23 cellular contexts compared by ENCODE assay signal in the genomic region with DNA sequence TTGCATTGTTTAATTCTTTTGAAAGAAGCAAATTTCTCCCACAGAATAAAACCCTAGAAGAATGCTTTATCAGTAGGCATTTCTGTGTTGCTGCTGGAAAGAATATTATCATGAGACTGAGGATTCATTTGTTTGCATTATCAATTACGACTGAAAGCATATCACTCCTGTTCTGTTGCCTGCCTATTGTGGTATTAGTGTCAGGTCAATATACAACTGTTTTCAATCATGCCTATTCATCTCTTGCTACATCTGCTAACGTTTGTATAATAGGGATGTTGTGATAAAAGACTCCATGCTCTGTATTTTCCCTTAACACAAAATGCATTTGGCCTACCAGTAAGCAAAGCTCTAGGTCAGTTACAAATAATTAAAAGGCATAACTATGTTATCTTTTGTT.
"Had no signal": no experiment of that assay in that cellular context is flagged by ENCODE, and none has a peak within 500 bp of the region (broad histone marks: within the 10 kb centered on the region; RNA-seq: fewer than 3 reads in every experiment).

No MANE protein-coding gene starts in this region.

- H3K36me3 Mint-ChIP-seq: natural killer cell had no signal

- H3K36me3 ChIP-seq: cardiac muscle cell, neutrophil, ovary, prostate gland, suprapubic skin, transverse colon had no signal

- H3K4me3 Mint-ChIP-seq: activated naive CD8-positive, alpha-beta T cell treated with anti-CD3 and anti-CD28 coated beads for 36 hours; natural killer cell; stimulated activated naive CD8-positive, alpha-beta T cell treated with anti-CD3 and anti-CD28 coated beads, Interleukin-15, amount 100 ng/mL, for 72 hours had no signal

- DNase-seq: activated CD4-positive, alpha-beta T cell treated with anti-CD3 and anti-CD28 coated beads for 4 hours; activated CD4-positive, alpha-beta T cell treated with anti-CD3 and anti-CD28 coated beads, Interleukin-2, amount 50 U/mL, for 48 hours; activated CD4-positive, CD25-positive, alpha-beta regulatory T cell; activated naive CD4-positive, alpha-beta T cell treated with Interleukin-2 at 50 U/mL for 16 hours; activated naive CD8-positive, alpha-beta T cell treated with anti-CD3 and anti-CD28 coated beads for 36 hours; activated T-cell treated with anti-CD3 and anti-CD28 coated beads, Interleukin-2, amount 50 U/mL, for 48 hours; cortex of kidney; erythroblast; foreskin fibroblast; heart right ventricle; islet precursor cell; left cardiac atrium; midbrain; natural killer cell; ovary; spleen; stimulated activated CD4-positive, alpha-beta T cell treated with anti-CD3 and anti-CD28 coated beads, Interleukin-4, amount 100 ng/mL, for 4 hours; stimulated activated naive CD8-positive, alpha-beta T cell treated with anti-CD3 and anti-CD28 coated beads, Interleukin-15, amount 100 ng/mL, for 72 hours; transverse colon had no signal

- H3K27ac Mint-ChIP-seq: activated naive CD8-positive, alpha-beta T cell treated with anti-CD3 and anti-CD28 coated beads for 36 hours; natural killer cell; stimulated activated naive CD8-positive, alpha-beta T cell treated with anti-CD3 and anti-CD28 coated beads, Interleukin-15, amount 100 ng/mL, for 72 hours had no signal

- H3K4me3 ChIP-seq: cardiac muscle cell, heart right ventricle, ovary, prostate gland, spleen, suprapubic skin, transverse colon had no signal

- H3K9me3 ChIP-seq: heart right ventricle, neutrophil, ovary, prostate gland, spleen, suprapubic skin, transverse colon had no signal

- H3K27me3 ChIP-seq: cardiac muscle cell, heart right ventricle, neutrophil, ovary, spleen, suprapubic skin, transverse colon had no signal

- H3K27me3 Mint-ChIP-seq: activated naive CD8-positive, alpha-beta T cell treated with anti-CD3 and anti-CD28 coated beads for 36 hours; stimulated activated naive CD8-positive, alpha-beta T cell treated with anti-CD3 and anti-CD28 coated beads, Interleukin-15, amount 100 ng/mL, for 72 hours had no signal

- H3K9me3 Mint-ChIP-seq: activated naive CD8-positive, alpha-beta T cell treated with anti-CD3 and anti-CD28 coated beads for 36 hours; natural killer cell; stimulated activated naive CD8-positive, alpha-beta T cell treated with anti-CD3 and anti-CD28 coated beads, Interleukin-15, amount 100 ng/mL, for 72 hours had no signal

- H3K4me1 ChIP-seq: prostate gland, spleen, suprapubic skin, transverse colon had no signal

- H3K4me1 Mint-ChIP-seq: stimulated activated naive CD8-positive, alpha-beta T cell treated with anti-CD3 and anti-CD28 coated beads, Interleukin-15, amount 100 ng/mL, for 72 hours had no signal
